ENCODE assay signal across 30 cellular contexts in genomic region chr15:62186578-62186977, GRCh38. TPM values are rescaled to one million over a fixed set of nuclear protein-coding genes. Genes with fewer than 3 reads are reported as not detected.
"Had no signal": no experiment of that assay in that cellular context is flagged by ENCODE, and none has a peak within 500 bp of the region (broad histone marks: within the 10 kb centered on the region; RNA-seq: fewer than 3 reads in every experiment).

No MANE protein-coding gene starts in this region.

- ATAC-seq: activated naive CD4-positive, alpha-beta T cell treated with anti-CD3 and anti-CD28 coated beads, Interleukin-2, amount 50 U/mL, for 72 hours; activated naive CD8-positive, alpha-beta T cell treated with anti-CD3 and anti-CD28 coated beads, Interleukin-2, amount 50 U/mL, for 24 hours; activated T-cell treated with anti-CD3 and anti-CD28 coated beads, Interleukin-2, amount 50 U/mL, for 4 hours; activated T-cell treated with anti-CD3 and anti-CD28 coated beads, Interleukin-2, amount 50 U/mL, for 72 hours; activated T-helper 17 cell treated with anti-CD3 and anti-CD28 coated beads, Interleukin-2, amount 50 U/mL, for 72 hours; body of pancreas had no signal

- DNase-seq: activated effector memory CD4-positive, alpha-beta T cell treated with anti-CD3 and anti-CD28 coated beads, Interleukin-2, amount 50 U/mL, for 16 hours; activated effector memory CD4-positive, alpha-beta T cell treated with Interleukin-2 at 50 U/mL for 16 hours; activated gamma-delta T cell; activated gamma-delta T cell treated with Interleukin-2 at 50 U/mL for 16 hours; activated naive CD4-positive, alpha-beta T cell; activated naive CD4-positive, alpha-beta T cell treated with anti-CD3 and anti-CD28 coated beads for 36 hours; activated naive CD4-positive, alpha-beta T cell treated with anti-CD3 and anti-CD28 coated beads, Interleukin-2, amount 10 ng/mL, durations not matched to agents 7 days and 5 days; activated naive CD4-positive, alpha-beta T cell treated with anti-CD3 and anti-CD28 coated beads, Interleukin-2, amount 50 U/mL, for 16 hours; activated naive CD4-positive, alpha-beta T cell treated with Interleukin-2 at 50 U/mL for 16 hours; activated naive CD8-positive, alpha-beta T cell treated with anti-CD3 and anti-CD28 coated beads for 36 hours; activated naive CD8-positive, alpha-beta T cell treated with anti-CD3 and anti-CD28 coated beads, Interleukin-2, amount 10 ng/mL, durations not matched to agents 7 days and 5 days; activated naive CD8-positive, alpha-beta T cell treated with anti-CD3 and anti-CD28 coated beads, Interleukin-2, amount 50 U/mL, for 24 hours; activated T-cell treated with anti-CD3 and anti-CD28 coated beads, Interleukin-2, amount 50 U/mL, for 1 hour; activated T-cell treated with anti-CD3 and anti-CD28 coated beads, Interleukin-2, amount 50 U/mL, for 24 hours; activated T-cell treated with anti-CD3 and anti-CD28 coated beads, Interleukin-2, amount 50 U/mL, for 4 hours; activated T-cell treated with anti-CD3 and anti-CD28 coated beads, Interleukin-2, amount 50 U/mL, for 48 hours; activated T-cell treated with anti-CD3 and anti-CD28 coated beads, Interleukin-2, amount 50 U/mL, for 72 hours; adrenal gland; amniotic stem cell; amygdala; anterior cingulate cortex; aorta; body of pancreas; brain microvascular endothelial cell; caudate nucleus; central memory CD4-positive, alpha-beta T cell; cerebellar nuclear complex had no signal

RNA-seq across cellular contexts. Expression of gene C2CD4B, which starts 21.5 kb away (rescaled TPM):
- total RNA-seq: activated naive CD8-positive, alpha-beta T cell treated with anti-CD3 and anti-CD28 coated beads for 36 hours; activated naive CD8-positive, alpha-beta T cell treated with anti-CD3 and anti-CD28 coated beads, Interleukin-2, amount 10 ng/mL, durations not matched to agents 7 days and 5 days; astrocyte had no signal
